In genomic region chr1:240004086-240004749, GRCh38 we compare ENCODE assay signal across 8 cellular contexts.
DNase-seq lines count a peak whose midpoint lies in the region; ATAC-seq and TF ChIP-seq lines count a peak whose summit lies in the region.

No MANE protein-coding gene starts in this region.

- intact Hi-C loops in PC-9 (cut with micrococcal nuclease; ENCODE audit: unreplicated experiment), result no loop called here

- no peaks in the 10 kb centered on the region for H3K9me3 ChIP-seq in PC-9 (ENCODE audit: insufficient read depth, low read depth)

- DNase-seq in AG09319 (ENCODE audit: extremely low read depth, low read depth), result no peak
- no peak for DNase-seq in PC-9
- peak; percentile 19 for DNase-seq in fibroblast of the aortic adventitia (ENCODE audit: low read depth)
- no peak for DNase-seq in T-cell
- DNase-seq in G401 (ENCODE audit: low spot score), result no peak

- ATAC-seq in GM18867 (IDR thresholded peaks at IDR 0.05; ENCODE audit: unreplicated experiment) (no peak), GM18502 (IDR thresholded peaks at IDR 0.05; ENCODE audit: poor library complexity, unreplicated experiment) (no peak), T-cell (replicated peaks in 1 of 4) (no peak)

- no peak overlapping the region for H3K4me3 Mint-ChIP-seq in T-cell

- peaks cover 26% of the 10 kb centered on the region; the same call in 1 of the 2 replicates for H3K27me3 ChIP-seq in PC-9 (ENCODE audit: insufficient read depth, low read depth)

- H3K27me3 Mint-ChIP-seq in T-cell, result peaks cover 12 to 22% of the 10 kb centered on the region in 2 donors

- H3K9me2 ChIP-seq in PC-9 (ENCODE audit: insufficient read depth), result no peaks in the 10 kb centered on the region

- H3K36me3 ChIP-seq in PC-9 (ENCODE audit: low read depth), result no peaks in the 10 kb centered on the region

- no peak overlapping the region for H3K27ac Mint-ChIP-seq in T-cell

- BruUV-seq in PC-9 (replicated peaks; lab: Mats Ljungman, UMichigan), result no TSS peak

- no peak overlapping the region for H2AFZ ChIP-seq in PC-9

- H3K27ac ChIP-seq in PC-9, result no peak overlapping the region

- CTCF ChIA-PET in PC-9 (lab: Charles Lee) (interaction anchor here (0.6 kb wide), 1 partner anchor 14 kb away, joined by 3 read pairs; no protein-coding TSS in a partner anchor), T-cell (lab: Charles Lee) (interaction anchor here (0.5 to 0.8 kb wide), 4 partner anchors 8 to 781 kb away, joined by 3 to 4 read pairs (median 4); no protein-coding TSS in a partner anchor)

- POLR2A ChIA-PET in PC-9 (lab: Charles Lee; ENCODE audit: unreplicated experiment) (no interaction called here), T-cell (lab: Charles Lee) (no interaction called here)

- H3F3A ChIP-seq in PC-9 (ENCODE audit: insufficient read depth, low read depth), result no peaks in the 10 kb centered on the region

- no peaks in the 10 kb centered on the region for H3K4me1 ChIP-seq in PC-9 (replicated peaks; ENCODE audit: insufficient read depth)

- no peaks in the 10 kb centered on the region for H3K9me3 Mint-ChIP-seq in T-cell

- H3K79me2 ChIP-seq in PC-9 (ENCODE audit: low read depth), result no peaks in the 10 kb centered on the region

- no peaks in the 10 kb centered on the region for H3K36me3 Mint-ChIP-seq in T-cell

- H3K4me1 Mint-ChIP-seq in T-cell, result no peaks in the 10 kb centered on the region

- in situ Hi-C loops in G401 (cut with HindIII; ENCODE audit: low sequenced_read_pairs), result no loop called here

- H4K20me1 ChIP-seq in PC-9 (ENCODE audit: insufficient read depth), result no peaks in the 10 kb centered on the region

- TF ChIP-seq CTCF in AG09319 (IDR thresholded peaks at IDR 0.05; ENCODE audit: low read depth, low read length), result peak; percentile 77
- TF ChIP-seq CTCF in GM12872 (IDR thresholded peaks at IDR 0.05; ENCODE audit: insufficient read depth, low read depth, low read length), result peak; percentile 81
- peak; percentile 82 for TF ChIP-seq CTCF in PC-9 (conservative IDR thresholded peaks at IDR 0.05)
- TF ChIP-seq CTCF in fibroblast of the aortic adventitia (IDR thresholded peaks at IDR 0.05; ENCODE audit: insufficient read depth, low read length), result peak; percentile 83

- H3K4me3 ChIP-seq in PC-9, result no peak overlapping the region
- no peak overlapping the region for H3K4me3 ChIP-seq in fibroblast of the aortic adventitia (ENCODE audit: low read depth, low read length)

- no peak overlapping the region for H3K4me2 ChIP-seq in PC-9
